ENCODE assay signal across 9 cellular contexts in genomic region chr2:237084444-237084843, GRCh38. TPM values are rescaled to one million over a fixed set of nuclear protein-coding genes. Genes with fewer than 3 reads are reported as not detected.
A peak's percentile ranks its signal among the peaks of the same experiment; 100 is the strongest.
DNase-seq lines count a peak whose midpoint lies in the region; ATAC-seq and TF ChIP-seq lines count a peak whose summit lies in the region.
"Had no signal": no experiment of that assay in that cellular context is flagged by ENCODE, and none has a peak within 500 bp of the region (broad histone marks: within the 10 kb centered on the region; RNA-seq: fewer than 3 reads in every experiment).

No MANE protein-coding gene starts in this region.

- H3K4me3 Mint-ChIP-seq in activated naive CD8-positive, alpha-beta T cell treated with anti-CD3 and anti-CD28 coated beads, Interleukin-2, amount 10 ng/mL, durations not matched to agents 7 days and 5 days = peak overlapping the region; percentile 99

- intact Hi-C loops in uterus (cut with DNase I; ENCODE audit: low total_unique reads) = no loop called here

- peaks cover 7% of the 10 kb centered on the region for H3K36me3 ChIP-seq in muscle layer of colon (ENCODE audit: insufficient read depth, low read length)
- no peaks in the 10 kb centered on the region for H3K36me3 ChIP-seq in uterus

- TF ChIP-seq POLR2A in uterus (IDR thresholded peaks at IDR 0.05) = no peak

- no peak for ATAC-seq in activated naive CD8-positive, alpha-beta T cell treated with anti-CD3 and anti-CD28 coated beads, Interleukin-2, amount 10 ng/mL, durations not matched to agents 7 days and 5 days (ENCODE audit: low read depth)
- no peak for ATAC-seq in GM18519 (IDR thresholded peaks at IDR 0.05; ENCODE audit: low FRiP score, unreplicated experiment)

- H3K36me3 Mint-ChIP-seq in activated naive CD8-positive, alpha-beta T cell treated with anti-CD3 and anti-CD28 coated beads, Interleukin-2, amount 10 ng/mL, durations not matched to agents 7 days and 5 days = no peaks in the 10 kb centered on the region

- H3K4me3 ChIP-seq in AG04449 (ENCODE audit: low read depth, low read length) (peak overlapping the region; percentile 83), HL-60 (replicated peaks; ENCODE audit: insufficient read depth, low read length) (0 out of 2 replicates have a peak overlapping the region, but pooled peaks have one; percentile 97), muscle layer of colon (ENCODE audit: low read depth in 1 of 2, low read length in 2 of 2) (no peak overlapping the region), uterus (no peak overlapping the region)

- no peaks in the 10 kb centered on the region for H3K9me3 ChIP-seq in muscle layer of colon (ENCODE audit: low read length)
- H3K9me3 ChIP-seq in uterus = no peaks in the 10 kb centered on the region

- H3K27me3 ChIP-seq in HL-60 (ENCODE audit: insufficient read depth, poor library complexity, severe bottlenecking) (no peaks in the 10 kb centered on the region), muscle layer of colon (ENCODE audit: control insufficient read depth in 1 of 2, insufficient read depth in 2 of 2, low read length in 2 of 2) (no peaks in the 10 kb centered on the region), uterus (no peaks in the 10 kb centered on the region)

- H3K27ac Mint-ChIP-seq in activated naive CD8-positive, alpha-beta T cell treated with anti-CD3 and anti-CD28 coated beads, Interleukin-2, amount 10 ng/mL, durations not matched to agents 7 days and 5 days = peak overlapping the region; percentile 79

- no peak for DNase-seq in AG04449 (ENCODE audit: low read depth, low spot score)
- peak in 1 of 2 experiments; percentile 28 for DNase-seq in HL-60 (ENCODE audit: low read depth in 1 of 2, low spot score in 1 of 2)
- no peak for DNase-seq in activated naive CD8-positive, alpha-beta T cell treated with anti-CD3 and anti-CD28 coated beads, Interleukin-2, amount 10 ng/mL, durations not matched to agents 7 days and 5 days
- no peak for DNase-seq in COLO829 (ENCODE audit: low spot score)
- no peak for DNase-seq in effector CD4-positive, alpha-beta T cell
- DNase-seq in uterus = no peak
- DNase-seq: KG1 had no signal

- TF ChIP-seq CTCF in AG04449 (IDR thresholded peaks at IDR 0.05; ENCODE audit: insufficient read depth, low read length, missing control alignments) (no peak), HL-60 (IDR thresholded peaks at IDR 0.05; ENCODE audit: insufficient read depth, low read length) (no peak), uterus (IDR thresholded peaks at IDR 0.05) (no peak)

- H3K9ac ChIP-seq in muscle layer of colon (ENCODE audit: low read length) = no peak overlapping the region

- H3K4me1 ChIP-seq in muscle layer of colon (ENCODE audit: insufficient read depth, low read length) (peaks cover 23% of the 10 kb centered on the region), uterus (no peaks in the 10 kb centered on the region)

- H3K4me1 Mint-ChIP-seq in activated naive CD8-positive, alpha-beta T cell treated with anti-CD3 and anti-CD28 coated beads, Interleukin-2, amount 10 ng/mL, durations not matched to agents 7 days and 5 days = peaks cover 11% of the 10 kb centered on the region

- no peaks in the 10 kb centered on the region for H3K27me3 Mint-ChIP-seq in activated naive CD8-positive, alpha-beta T cell treated with anti-CD3 and anti-CD28 coated beads, Interleukin-2, amount 10 ng/mL, durations not matched to agents 7 days and 5 days

- H3K9me3 Mint-ChIP-seq in activated naive CD8-positive, alpha-beta T cell treated with anti-CD3 and anti-CD28 coated beads, Interleukin-2, amount 10 ng/mL, durations not matched to agents 7 days and 5 days = no peaks in the 10 kb centered on the region

- POLR2A ChIA-PET in AG04449 (lab: Yijun Ruan, JAX) = no interaction called here
- POLR2A ChIA-PET in activated naive CD8-positive, alpha-beta T cell treated with anti-CD3 and anti-CD28 coated beads, Interleukin-2, amount 10 ng/mL, durations not matched to agents 7 days and 5 days (lab: Charles Lee) = interaction anchor here (0.7 kb wide), 1 partner anchor 17 kb away, joined by 3 read pairs; no protein-coding TSS in a partner anchor

- H3K27ac ChIP-seq in HL-60 (replicated peaks) (no peak overlapping the region), muscle layer of colon (ENCODE audit: low read depth, low read length) (peak overlapping the region; percentile 96), uterus (peak overlapping the region in 1 of 2 donors; percentile 92)

- CTCF ChIA-PET in AG04449 (lab: Yijun Ruan, JAX) = interaction anchor here (0.8 to 4.0 kb wide), 8 partner anchors 10 to 906 kb away, joined by 3 to 44 read pairs (median 6); no protein-coding TSS in a partner anchor

RNA-seq across cellular contexts. Expression of gene COPS8, which starts 1.2 kb away (rescaled TPM):
- total RNA-seq in activated naive CD8-positive, alpha-beta T cell treated with anti-CD3 and anti-CD28 coated beads, Interleukin-2, amount 10 ng/mL, durations not matched to agents 7 days and 5 days = 10 to 100 TPM; 39.9 to 42.8 TPM
- 100 to 1,000 TPM in 1 of 4 donors, 10 to 100 TPM in 3; 45.0 to 139 (median 60.8) TPM for total RNA-seq in uterus

Comparison
In these comparisons a context has a peak if more than half of its experiments do, and no peak if none do; other contexts are left out.
1. H3K4me3 ChIP-seq: peak in AG04449 (single experiment) and HL-60 (single experiment); none in muscle layer of colon (0 of 2) and uterus (0 of 2).